In the genomic region with DNA sequence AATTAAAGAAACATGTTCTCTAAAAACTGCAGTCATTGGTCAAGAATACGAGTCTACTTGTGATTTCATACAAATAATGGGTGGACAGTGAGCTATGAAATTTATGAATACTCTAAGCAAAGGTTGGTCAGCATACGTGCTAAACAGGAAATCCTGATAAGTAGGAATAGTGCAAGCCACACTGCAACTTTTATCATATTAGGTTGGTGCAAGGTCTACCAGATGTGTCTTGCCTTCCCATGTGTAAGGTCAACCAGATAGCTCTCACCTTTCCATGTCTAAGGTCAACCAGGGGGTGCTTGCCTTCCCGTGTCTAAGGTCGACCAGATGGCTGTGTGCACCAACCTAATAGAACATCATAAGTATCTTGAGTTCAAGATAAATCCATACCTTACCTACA, we compare ENCODE assay signal across 13 cellular contexts. TPM values are rescaled to one million over a fixed set of nuclear protein-coding genes. Genes with fewer than 3 reads are reported as not detected.
DNase-seq lines count a peak whose midpoint lies in the region; ATAC-seq and TF ChIP-seq lines count a peak whose summit lies in the region.
"Had no signal": no experiment of that assay in that cellular context is flagged by ENCODE, and none has a peak within 500 bp of the region (broad histone marks: within the 10 kb centered on the region; RNA-seq: fewer than 3 reads in every experiment).

No MANE protein-coding gene starts in this region.

- POLR2A ChIA-PET in MCF 10A (lab: Yijun Ruan, JAX), result interaction anchor here (0.5 to 2.0 kb wide), 16 partner anchors 12 to 582 kb away, joined by 3 to 83 read pairs (median 6); no protein-coding TSS in a partner anchor
- POLR2A ChIA-PET in activated B cell treated with CpG ODN at 0.5 μM for 24 hours (lab: Charles Lee), result interaction anchor here (0.6 to 1.8 kb wide), 7 partner anchors 12 to 166 kb away, joined by 3 to 13 read pairs (median 3); no protein-coding TSS in a partner anchor

- H3K36me3 ChIP-seq in breast epithelium, result no peaks in the 10 kb centered on the region
- no peaks in the 10 kb centered on the region for H3K36me3 ChIP-seq in iPS-15b (ENCODE audit: control insufficient read depth, insufficient read depth, low read length)
- H3K36me3 ChIP-seq in tibial artery, result no peaks in the 10 kb centered on the region
- H3K36me3 ChIP-seq: BLaER1 had no signal

- no peaks in the 10 kb centered on the region for H3K27me3 Mint-ChIP-seq in MCF 10A (ENCODE audit: insufficient read depth, unreplicated experiment)
- no peaks in the 10 kb centered on the region for H3K27me3 Mint-ChIP-seq in activated B cell treated with CpG ODN at 0.5 μM for 24 hours
- H3K27me3 Mint-ChIP-seq in stimulated activated naive CD8-positive, alpha-beta T cell treated with anti-CD3 and anti-CD28 coated beads, Interleukin-15, amount 100 ng/mL, for 72 hours, result peaks cover 8% of the 10 kb centered on the region

- H3K27me3 ChIP-seq in breast epithelium (no peaks in the 10 kb centered on the region), iPS-15b (ENCODE audit: control insufficient read depth, insufficient read depth, low read length) (no peaks in the 10 kb centered on the region), tibial artery (no peaks in the 10 kb centered on the region)
- H3K27me3 ChIP-seq: BLaER1 had no signal

- CTCF ChIA-PET in MCF 10A (lab: Yijun Ruan, JAX), result interaction anchor here (0.9 to 1.9 kb wide), 4 partner anchors 20 to 49 kb away, joined by 3 to 7 read pairs (median 4); no protein-coding TSS in a partner anchor
- CTCF ChIA-PET in activated B cell treated with CpG ODN at 0.5 μM for 24 hours (lab: Charles Lee), result interaction anchor here (1.7 kb wide), 1 partner anchor 49 kb away, joined by 5 read pairs; no protein-coding TSS in a partner anchor

- intact Hi-C loops in MCF 10A (cut with micrococcal nuclease) (no loop called here), breast epithelium (cut with DNase I; ENCODE audit: low total_unique reads) (no loop called here), activated B cell treated with CpG ODN at 0.5 μM for 24 hours (cut with micrococcal nuclease) (no loop called here), tibial artery (cut with DNase I; ENCODE audit: low total_unique reads) (no loop called here)

- H3K4me3 ChIP-seq in breast epithelium (peak overlapping the region in 1 of 3 donors; percentile 97), iPS-15b (ENCODE audit: low read depth, low read length) (peak overlapping the region; percentile 9), tibial artery (peak overlapping the region in 1 of 2 donors; percentile 98)
- H3K4me3 ChIP-seq: BLaER1 had no signal

- no peak overlapping the region for H3K27ac ChIP-seq in breast epithelium
- H3K27ac ChIP-seq in tibial artery, result peak overlapping the region; percentile 95 to 98
- H3K27ac ChIP-seq: BLaER1, HL-60 had no signal

- no peak for ATAC-seq in activated B cell treated with CpG ODN at 0.5 μM for 24 hours (ENCODE audit: low read depth)
- ATAC-seq in stimulated activated naive CD8-positive, alpha-beta T cell treated with anti-CD3 and anti-CD28 coated beads, Interleukin-15, amount 100 ng/mL, for 72 hours, result no peak
- ATAC-seq in GM21619 (IDR thresholded peaks at IDR 0.05; ENCODE audit: unreplicated experiment), result no peak

- H3K27ac Mint-ChIP-seq in MCF 10A (ENCODE audit: low read depth, unreplicated experiment) (peak overlapping the region; percentile 100), activated B cell treated with CpG ODN at 0.5 μM for 24 hours (peak overlapping the region; percentile 95)
- H3K27ac Mint-ChIP-seq in stimulated activated naive CD8-positive, alpha-beta T cell treated with anti-CD3 and anti-CD28 coated beads, Interleukin-15, amount 100 ng/mL, for 72 hours, result no peak overlapping the region
- H3K27ac Mint-ChIP-seq: activated T-cell treated with anti-CD3 and anti-CD28 coated beads, Interleukin-2, amount 50 U/mL, for 24 hours had no signal

- TF ChIP-seq CTCF in MCF 10A (IDR thresholded peaks at IDR 0.05; ENCODE audit: unreplicated experiment) (no peak), breast epithelium (IDR thresholded peaks at IDR 0.05) (no peak), activated B cell treated with CpG ODN at 0.5 μM for 24 hours (IDR thresholded peaks at IDR 0.05) (no peak), tibial artery (IDR thresholded peaks at IDR 0.05) (no peak)

- DNase-seq in MCF 10A (ENCODE audit: unreplicated experiment), result no peak
- no peak for DNase-seq in breast epithelium (ENCODE audit: low spot score in 2 of 2)
- DNase-seq in activated B cell treated with CpG ODN at 0.5 μM for 24 hours, result no peak
- no peak for DNase-seq in tibial artery
- no peak for DNase-seq in stimulated activated naive CD8-positive, alpha-beta T cell treated with anti-CD3 and anti-CD28 coated beads, Interleukin-15, amount 100 ng/mL, for 72 hours
- no peak for DNase-seq in activated gamma-delta T cell (lab: John Stamatoyannopoulos, UW)
- DNase-seq: activated T-cell treated with anti-CD3 and anti-CD28 coated beads, Interleukin-2, amount 50 U/mL, for 24 hours; NCI-H69; substantia nigra had no signal

- H3K4me3 Mint-ChIP-seq in MCF 10A (ENCODE audit: unreplicated experiment) (peak overlapping the region; percentile 91), activated B cell treated with CpG ODN at 0.5 μM for 24 hours (peak overlapping the region; percentile 85)
- no peak overlapping the region for H3K4me3 Mint-ChIP-seq in stimulated activated naive CD8-positive, alpha-beta T cell treated with anti-CD3 and anti-CD28 coated beads, Interleukin-15, amount 100 ng/mL, for 72 hours

- H3K4me1 ChIP-seq in breast epithelium (no peaks in the 10 kb centered on the region), iPS-15b (ENCODE audit: control insufficient read depth, insufficient read depth, low read length) (peaks cover 26% of the 10 kb centered on the region), tibial artery (peaks cover 0 to 61% (median 32%) of the 10 kb centered on the region in 4 donors)

- no TSS peak for BruUV-seq in MCF 10A (replicated peaks; lab: Mats Ljungman, UMichigan)

- H3K36me3 Mint-ChIP-seq in MCF 10A (ENCODE audit: insufficient read depth, unreplicated experiment) (peaks cover 10% of the 10 kb centered on the region), activated B cell treated with CpG ODN at 0.5 μM for 24 hours (ENCODE audit: low read depth) (peaks cover 4% of the 10 kb centered on the region)

- no peaks in the 10 kb centered on the region for H3K9me3 Mint-ChIP-seq in MCF 10A (ENCODE audit: unreplicated experiment)
- no peaks in the 10 kb centered on the region for H3K9me3 Mint-ChIP-seq in activated B cell treated with CpG ODN at 0.5 μM for 24 hours
- no peaks in the 10 kb centered on the region for H3K9me3 Mint-ChIP-seq in stimulated activated naive CD8-positive, alpha-beta T cell treated with anti-CD3 and anti-CD28 coated beads, Interleukin-15, amount 100 ng/mL, for 72 hours
- H3K9me3 Mint-ChIP-seq: activated T-cell treated with anti-CD3 and anti-CD28 coated beads, Interleukin-2, amount 50 U/mL, for 24 hours had no signal

- H3K4me1 Mint-ChIP-seq in MCF 10A (ENCODE audit: insufficient read depth, unreplicated experiment), result peaks cover 17% of the 10 kb centered on the region
- peaks cover 56% of the 10 kb centered on the region for H3K4me1 Mint-ChIP-seq in activated B cell treated with CpG ODN at 0.5 μM for 24 hours
- peaks cover 22% of the 10 kb centered on the region for H3K4me1 Mint-ChIP-seq in stimulated activated naive CD8-positive, alpha-beta T cell treated with anti-CD3 and anti-CD28 coated beads, Interleukin-15, amount 100 ng/mL, for 72 hours

- no peak overlapping the region for H3K9ac ChIP-seq in iPS-15b (ENCODE audit: low read depth, low read length)
- H3K9ac ChIP-seq: BLaER1 had no signal

- H3K9me3 ChIP-seq in breast epithelium (no peaks in the 10 kb centered on the region), iPS-15b (ENCODE audit: control insufficient read depth, insufficient read depth, low read length) (no peaks in the 10 kb centered on the region), tibial artery (no peaks in the 10 kb centered on the region)
- H3K9me3 ChIP-seq: BLaER1 had no signal

- TF ChIP-seq POLR2A in breast epithelium (IDR thresholded peaks at IDR 0.05), result no peak

RNA-seq across cellular contexts. Expression of gene ITGB1, which starts 2.0 kb away (rescaled TPM):
- 680 and 703 TPM in 2 replicates for total RNA-seq in MCF 10A (2022)
- total RNA-seq in breast epithelium, result 1,000 to 10,000 TPM in 1 of 3 donors, 100 to 1,000 TPM in 2; 438 to 1,565 (median 480) TPM
- total RNA-seq in activated B cell treated with CpG ODN at 0.5 μM for 24 hours, result 80.3 and 87.4 TPM in 2 replicates

Comparison
In these comparisons a context has a peak if more than half of its experiments do, and no peak if none do; other contexts are left out.
1. H3K27ac Mint-ChIP-seq: peak in MCF 10A (single experiment) and activated B cell treated with CpG ODN at 0.5 μM for 24 hours (single experiment); none in stimulated activated naive CD8-positive, alpha-beta T cell treated with anti-CD3 and anti-CD28 coated beads, Interleukin-15, amount 100 ng/mL, for 72 hours (0 of 2).
2. H3K4me3 Mint-ChIP-seq: peak in MCF 10A (single experiment) and activated B cell treated with CpG ODN at 0.5 μM for 24 hours (single experiment); none in stimulated activated naive CD8-positive, alpha-beta T cell treated with anti-CD3 and anti-CD28 coated beads, Interleukin-15, amount 100 ng/mL, for 72 hours (0 of 2).
3. H3K27ac ChIP-seq: peak in tibial artery (2 of 2); none in breast epithelium (0 of 2).